In genomic region chr10:119232439-119232838, GRCh38 we compare ENCODE assay signal across 1 cellular context.
TF ChIP-seq lines count a peak whose summit lies in the region.

No MANE protein-coding gene starts in this region.

TF ChIP-seq in K562, 482 proteins besides CTCF, POLR2A, EP300 and RAD21 (continued from another document):
- peak; percentile 67 for TF ChIP-seq ZNF280A (IDR thresholded peaks at IDR 0.05; ENCODE audit: low read depth, partially characterized antibody)
- peak; percentile 58 for TF ChIP-seq ZFP36 (IDR thresholded peaks at IDR 0.05; ENCODE audit: low read depth, low read length, partially characterized antibody)
- TF ChIP-seq NFIC (IDR thresholded peaks at IDR 0.05): 0 out of 2 replicates have a peak, but pooled peaks have one; percentile 20
- TF ChIP-seq CBX5 (IDR thresholded peaks at IDR 0.05; ENCODE audit: borderline replicate concordance, low read depth): peak; percentile 86; the same call in 1 of the 2 replicates
- TF ChIP-seq CBX3 (IDR thresholded peaks at IDR 0.05; ENCODE audit: borderline replicate concordance in 1 of 2, low read length in 2 of 2): peak in 1 of 2 experiments; percentile 66; a peak in 1 of 3 replicates
- peak; percentile 100 for TF ChIP-seq ZNF431 (CRISPR knock-in tag; IDR thresholded peaks at IDR 0.05)
- 0 out of 2 replicates have a peak, but pooled peaks have one; percentile 34 for TF ChIP-seq ZNF766 (CRISPR knock-in tag; conservative IDR thresholded peaks at IDR 0.05)
- peak; percentile 18 to 57; a peak in 2 of 4 replicates for TF ChIP-seq TRIM24 (IDR thresholded peaks at IDR 0.05)
